8 cellular contexts compared by ENCODE assay signal in the genomic region with DNA sequence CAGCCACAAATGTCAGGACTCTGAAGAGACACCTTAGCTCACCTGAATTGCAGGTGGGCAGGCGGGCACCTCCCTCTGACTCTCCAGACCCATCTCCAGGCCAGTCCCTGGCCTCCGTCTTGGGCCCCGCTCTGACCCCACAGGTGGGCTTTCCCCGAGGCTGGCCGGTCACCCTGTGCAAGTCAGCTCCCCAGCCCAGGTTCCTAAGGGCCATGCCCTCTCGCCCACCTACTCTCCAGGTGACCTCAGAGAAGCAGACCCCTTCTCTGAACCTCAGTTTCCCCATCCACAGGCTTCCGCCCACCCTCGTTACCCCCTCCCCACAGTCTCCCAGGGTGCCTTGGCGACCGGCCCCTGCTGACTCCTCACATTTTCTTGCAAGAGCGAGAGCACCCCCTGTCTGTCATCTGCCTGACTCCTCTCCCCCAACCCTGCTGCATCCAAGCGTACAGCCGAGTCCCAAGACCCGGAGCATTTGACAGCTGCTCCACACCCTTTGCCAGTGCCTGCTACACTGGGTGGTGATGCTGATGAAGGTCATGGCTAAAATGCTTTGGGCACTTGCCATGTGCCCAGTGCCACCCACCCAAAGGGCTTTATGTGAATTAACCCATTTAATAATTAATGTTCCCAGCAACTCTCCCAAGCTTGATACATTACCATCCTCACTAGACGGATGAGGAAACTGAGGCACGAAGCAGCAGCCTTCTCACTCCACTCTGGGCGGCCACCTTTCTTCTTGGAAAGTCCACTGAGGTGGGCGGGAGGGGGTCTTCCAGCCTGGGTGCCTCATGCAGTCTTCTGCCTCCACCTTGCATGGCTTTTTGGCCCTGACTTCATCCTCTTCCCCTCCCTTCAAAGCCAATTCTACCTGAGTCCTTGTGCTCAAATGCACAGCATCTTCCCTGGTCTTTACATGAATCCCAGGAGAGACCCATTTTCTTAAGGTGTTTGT. TPM values are rescaled to one million over a fixed set of nuclear protein-coding genes. Genes with fewer than 3 reads are reported as not detected.
DNase-seq lines count a peak whose midpoint lies in the region; ATAC-seq, FAIRE-seq and TF ChIP-seq lines count a peak whose summit lies in the region.

No MANE protein-coding gene starts in this region.

- no peaks in the 10 kb centered on the region for H3F3A ChIP-seq in OCI-LY1 (ENCODE audit: insufficient read depth, low read length)

- intact Hi-C loops in sciatic nerve (cut with DNase I): no loop called here

- H3K27me3 ChIP-seq in OCI-LY1 (ENCODE audit: insufficient read depth, low read length): no peaks in the 10 kb centered on the region
- no peaks in the 10 kb centered on the region for H3K27me3 ChIP-seq in effector memory CD4-positive, alpha-beta T cell (replicated peaks; ENCODE audit: control insufficient read depth, insufficient read depth, low read length, poor library complexity, severe bottlenecking)

- no peak overlapping the region for H3K27ac ChIP-seq in OCI-LY1 (ENCODE audit: low read depth, low read length, poor library complexity, severe bottlenecking)
- H3K27ac ChIP-seq in effector memory CD4-positive, alpha-beta T cell (ENCODE audit: insufficient read depth, low read length, poor library complexity, severe bottlenecking): no peak overlapping the region

- in situ Hi-C loops in GM13976 (cut with MboI; ENCODE audit: low sequenced_read_pairs, unreplicated experiment): no loop called here

- no peaks in the 10 kb centered on the region for H3K9me3 ChIP-seq in OCI-LY1 (ENCODE audit: low read length)
- H3K9me3 ChIP-seq in effector memory CD4-positive, alpha-beta T cell (ENCODE audit: control insufficient read depth, low read length): no peaks in the 10 kb centered on the region

- no peaks in the 10 kb centered on the region for H3K4me1 ChIP-seq in OCI-LY1 (ENCODE audit: insufficient read depth, low read length, severe bottlenecking)
- no peaks in the 10 kb centered on the region for H3K4me1 ChIP-seq in effector memory CD4-positive, alpha-beta T cell (ENCODE audit: control insufficient read depth, insufficient read depth, low read length, poor library complexity, severe bottlenecking)

- no peaks in the 10 kb centered on the region for H3K36me3 ChIP-seq in OCI-LY1 (ENCODE audit: insufficient read depth, low read length)
- no peaks in the 10 kb centered on the region for H3K36me3 ChIP-seq in effector memory CD4-positive, alpha-beta T cell (ENCODE audit: control insufficient read depth, insufficient read depth, low read length)

- H3K4me3 ChIP-seq in OCI-LY1 (ENCODE audit: low read depth, low read length, poor library complexity, severe bottlenecking): no peak overlapping the region
- H3K4me3 ChIP-seq in effector memory CD4-positive, alpha-beta T cell (ENCODE audit: insufficient read depth, low read depth, low read length, poor library complexity, severe bottlenecking): no peak overlapping the region

- peak; percentile 62 for ATAC-seq in sciatic nerve
- no peak for ATAC-seq in HG03457 (IDR thresholded peaks at IDR 0.05; ENCODE audit: unreplicated experiment)
- no peak for ATAC-seq in HG02884 (IDR thresholded peaks at IDR 0.05; ENCODE audit: unreplicated experiment)

- no peak overlapping the region for H3K9ac ChIP-seq in OCI-LY1 (ENCODE audit: low read length)

- H2AFZ ChIP-seq in OCI-LY1 (ENCODE audit: low read length): no peak overlapping the region

- no peaks in the 10 kb centered on the region for H3K9me2 ChIP-seq in OCI-LY1 (ENCODE audit: low read depth, low read length)

- no peak for FAIRE-seq in frontal cortex (lab: Jason Lieb, UNC)

- H4K20me1 ChIP-seq in OCI-LY1 (ENCODE audit: insufficient read depth, low read length): no peaks in the 10 kb centered on the region

- H3K4me2 ChIP-seq in OCI-LY1 (ENCODE audit: low read length): no peak overlapping the region

- DNase-seq in GM13976 (ENCODE audit: low spot score) (peak; percentile 63), frontal cortex (ENCODE audit: low spot score in 2 of 2) (peak; percentile 30 to 56), sciatic nerve (ENCODE audit: low spot score) (no peak), NCI-H2107 treated with DMSO at 0.1 percent for 48 hours (lab: John Stamatoyannopoulos, UW; ENCODE audit: unreplicated experiment) (no peak)
- no peak for DNase-seq in effector memory CD4-positive, alpha-beta T cell

- TF ChIP-seq CTCF in GM13976 (IDR thresholded peaks at IDR 0.05; ENCODE audit: borderline replicate concordance, control extremely low read depth, extremely low read depth, insufficient read depth, missing control alignments): peak; percentile 11
- peak; percentile 52 for TF ChIP-seq CTCF in OCI-LY1 (IDR thresholded peaks at IDR 0.05; ENCODE audit: low read length)

- no peaks in the 10 kb centered on the region for H3K79me2 ChIP-seq in OCI-LY1 (ENCODE audit: insufficient read depth, low read length)

RNA-seq across cellular contexts. Expression of a gene that starts 51.1 kb away (rescaled TPM):
- 0.82 TPM for total RNA-seq in frontal cortex
- total RNA-seq in sciatic nerve: 0.76 TPM

RNA-seq across cellular contexts. Expression of a gene that starts 57.8 kb away (rescaled TPM):
- not detected for total RNA-seq in frontal cortex
- total RNA-seq in sciatic nerve: not detected

Comparison
In these comparisons a context has a peak if more than half of its experiments do, and no peak if none do; other contexts are left out.
1. DNase-seq: peak in GM13976 (single experiment) and frontal cortex (2 of 2); none in sciatic nerve (single experiment), effector memory CD4-positive, alpha-beta T cell (0 of 3) and NCI-H2107 treated with DMSO at 0.1 percent for 48 hours (single experiment).